ENCODE assay signal across 17 cellular contexts in the genomic region with DNA sequence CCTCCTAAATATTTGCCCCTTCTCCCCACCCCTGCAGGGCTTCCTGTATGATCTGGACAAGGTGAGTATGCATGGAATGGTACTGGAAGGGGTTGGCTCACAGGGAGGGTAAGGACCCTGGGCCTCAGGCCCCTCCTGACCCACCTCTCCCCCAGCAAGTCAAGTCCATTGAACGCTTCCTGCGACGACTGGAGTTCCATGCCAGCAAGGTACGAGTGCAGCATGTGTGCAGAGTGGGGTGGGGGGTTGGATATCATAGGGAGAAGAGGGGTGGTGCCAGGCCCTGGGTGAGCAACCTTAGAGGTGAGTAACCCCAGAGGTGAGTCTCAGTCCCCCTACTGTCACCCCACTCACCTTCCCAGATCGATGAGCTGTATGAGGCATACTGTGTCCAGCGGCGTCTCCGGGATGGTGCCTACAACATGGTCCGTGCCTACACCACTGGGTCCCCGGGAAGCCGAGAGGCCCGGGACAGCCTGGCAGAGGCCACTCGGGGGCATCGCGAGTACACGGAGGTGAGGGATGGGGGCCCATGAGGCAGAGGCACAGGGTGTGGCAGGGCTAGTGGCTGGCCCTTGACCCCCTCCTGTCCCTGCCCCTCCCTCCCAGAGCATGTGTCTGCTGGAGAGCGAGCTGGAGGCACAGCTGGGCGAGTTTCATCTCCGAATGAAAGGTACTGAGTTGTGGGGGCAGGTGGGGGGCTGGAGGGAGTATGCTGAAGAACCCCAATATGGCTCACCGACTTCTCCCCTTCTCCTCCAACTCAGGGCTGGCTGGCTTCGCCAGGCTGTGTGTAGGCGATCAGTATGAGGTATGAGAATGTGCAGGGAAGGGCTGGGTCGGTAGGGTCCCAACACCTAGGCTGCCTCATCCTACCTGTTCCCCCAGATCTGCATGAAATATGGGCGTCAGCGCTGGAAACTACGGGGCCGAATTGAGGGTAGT. TPM values are rescaled to one million over a fixed set of nuclear protein-coding genes. Genes with fewer than 3 reads are reported as not detected.
DNase-seq lines count a peak whose midpoint lies in the region; ATAC-seq and TF ChIP-seq lines count a peak whose summit lies in the region.
"Had no signal": no experiment of that assay in that cellular context is flagged by ENCODE, and none has a peak within 500 bp of the region (broad histone marks: within the 10 kb centered on the region; RNA-seq: fewer than 3 reads in every experiment).

No MANE protein-coding gene starts in this region.

- no peak overlapping the region for H3K27ac ChIP-seq in CD4-positive, alpha-beta T cell (ENCODE audit: low read depth, low read length)
- peak overlapping the region; percentile 12 for H3K27ac ChIP-seq in effector memory CD4-positive, alpha-beta T cell (ENCODE audit: insufficient read depth, low read length, poor library complexity, severe bottlenecking)
- no peak overlapping the region for H3K27ac ChIP-seq in neuronal stem cell (replicated peaks; ENCODE audit: low read length)
- H3K27ac ChIP-seq: suprapubic skin had no signal

- H3K18ac ChIP-seq in neuronal stem cell (ENCODE audit: low read length) = no peak overlapping the region

- H3K9me3 ChIP-seq in CD4-positive, alpha-beta T cell (ENCODE audit: control insufficient read depth, low read length) = no peaks in the 10 kb centered on the region
- H3K9me3 ChIP-seq in effector memory CD4-positive, alpha-beta T cell (ENCODE audit: control insufficient read depth, low read length) = no peaks in the 10 kb centered on the region
- peaks cover 0 to 3% of the 10 kb centered on the region in 2 donors for H3K9me3 ChIP-seq in neuronal stem cell (replicated peaks in 1 of 2; ENCODE audit: control insufficient read depth in 2 of 2, insufficient read depth in 1 of 2, low read depth in 1 of 2, low read length in 2 of 2)
- H3K9me3 ChIP-seq: suprapubic skin had no signal

- TF ChIP-seq CTCF in CD4-positive, alpha-beta T cell (IDR thresholded peaks at IDR 0.05) = no peak
- TF ChIP-seq CTCF in Calu3 (IDR thresholded peaks at IDR 0.05; ENCODE audit: unreplicated experiment) = no peak

- H3K27me3 ChIP-seq in CD4-positive, alpha-beta T cell (ENCODE audit: control insufficient read depth, insufficient read depth, low read length) = no peaks in the 10 kb centered on the region
- H3K27me3 ChIP-seq in effector memory CD4-positive, alpha-beta T cell (replicated peaks; ENCODE audit: control insufficient read depth, insufficient read depth, low read length, poor library complexity, severe bottlenecking) = no peaks in the 10 kb centered on the region
- peaks cover 0 to 50% (median 7%) of the 10 kb centered on the region in 3 experiments for H3K27me3 ChIP-seq in neuronal stem cell (ENCODE audit: control insufficient read depth in 3 of 3, insufficient read depth in 3 of 3, low read depth in 1 of 3, low read length in 3 of 3)
- H3K27me3 ChIP-seq: suprapubic skin had no signal

- WGBS in neuronal stem cell (ENCODE audit: extremely low coverage in 2 of 2, insufficient read length in 2 of 2, insufficient replicate concordance in 1 of 2), 2 donors = no CpG with 5 or more reads among the region's 27 CpGs

- H4K8ac ChIP-seq in neuronal stem cell (ENCODE audit: low read depth, low read length) = peak overlapping the region; percentile 65

- peaks cover 24% of the 10 kb centered on the region for H3K4me1 ChIP-seq in effector memory CD4-positive, alpha-beta T cell (ENCODE audit: control insufficient read depth, insufficient read depth, low read length, poor library complexity, severe bottlenecking)
- peaks cover 8 to 13% of the 10 kb centered on the region in 2 donors for H3K4me1 ChIP-seq in neuronal stem cell (ENCODE audit: control insufficient read depth in 2 of 2, insufficient read depth in 1 of 2, low read depth in 1 of 2, low read length in 2 of 2)

- POLR2A ChIA-PET in CD4-positive, alpha-beta T cell (lab: Charles Lee) = interaction anchor here (0.6 to 4.0 kb wide), 4 partner anchors 15 to 105 kb away, joined by 3 to 59 read pairs (median 3); partner anchors contain the start of genes CARMIL2 and CTCF

- no peaks in the 10 kb centered on the region for H3K27me3 Mint-ChIP-seq in CD4-positive, alpha-beta T cell
- H3K27me3 Mint-ChIP-seq in Calu3 (ENCODE audit: unreplicated experiment) = no peaks in the 10 kb centered on the region
- H3K27me3 Mint-ChIP-seq: activated CD4-positive, alpha-beta memory T cell treated with anti-CD3 and anti-CD28 coated beads for 36 hours had no signal

- H2BK15ac ChIP-seq in neuronal stem cell (ENCODE audit: low read length) = no peak overlapping the region

- peak overlapping the region; percentile 32 for H2BK5ac ChIP-seq in neuronal stem cell (ENCODE audit: low read length)

- ATAC-seq in CD4-positive, alpha-beta T cell (ENCODE audit: poor library complexity) = no peak
- ATAC-seq in GM18909 (IDR thresholded peaks at IDR 0.05; ENCODE audit: poor library complexity, unreplicated experiment) = no peak
- no peak for ATAC-seq in left lobe of liver
- no peak for ATAC-seq in GM21737 (IDR thresholded peaks at IDR 0.05; ENCODE audit: unreplicated experiment)

- H3K36me3 Mint-ChIP-seq in CD4-positive, alpha-beta T cell (ENCODE audit: low read depth) = peaks cover 24% of the 10 kb centered on the region
- H3K36me3 Mint-ChIP-seq in Calu3 (ENCODE audit: insufficient read depth, unreplicated experiment) = peaks cover 73% of the 10 kb centered on the region

- H3K9me3 Mint-ChIP-seq in CD4-positive, alpha-beta T cell = no peaks in the 10 kb centered on the region
- no peaks in the 10 kb centered on the region for H3K9me3 Mint-ChIP-seq in Calu3 (ENCODE audit: low read depth, unreplicated experiment)
- H3K9me3 Mint-ChIP-seq: activated CD4-positive, alpha-beta memory T cell treated with anti-CD3 and anti-CD28 coated beads for 36 hours; H9 had no signal

- H3K4ac ChIP-seq in neuronal stem cell (ENCODE audit: low read length) = no peak overlapping the region

- no peaks in the 10 kb centered on the region for H3K36me3 ChIP-seq in effector memory CD4-positive, alpha-beta T cell (ENCODE audit: control insufficient read depth, insufficient read depth, low read length)
- H3K36me3 ChIP-seq in neuronal stem cell (replicated peaks in 1 of 2; ENCODE audit: control insufficient read depth in 2 of 2, insufficient read depth in 2 of 2, low read length in 2 of 2) = peaks cover 40 to 65% of the 10 kb centered on the region in 2 donors

- no peak overlapping the region for H3K4me3 ChIP-seq in effector memory CD4-positive, alpha-beta T cell (ENCODE audit: insufficient read depth, low read depth, low read length, poor library complexity, severe bottlenecking)
- no peak overlapping the region for H3K4me3 ChIP-seq in neuronal stem cell (ENCODE audit: low read length in 2 of 2)

- peak overlapping the region; percentile 78 for H3K27ac Mint-ChIP-seq in CD4-positive, alpha-beta T cell
- H3K27ac Mint-ChIP-seq in Calu3 (ENCODE audit: unreplicated experiment) = no peak overlapping the region
- H3K27ac Mint-ChIP-seq: H9 had no signal

- H2BK120ac ChIP-seq in neuronal stem cell (ENCODE audit: low read depth, low read length) = no peak overlapping the region

- intact Hi-C loops in CD4-positive, alpha-beta T cell (cut with DNase I, micrococcal nuclease) = no loop called here
- intact Hi-C loops in Calu3 (cut with micrococcal nuclease; ENCODE audit: unreplicated experiment) = no loop called here

- CTCF ChIA-PET in CD4-positive, alpha-beta T cell (lab: Charles Lee) = interaction anchor here (1.2 to 9.6 kb wide), 3 partner anchors 18 to 58 kb away, joined by 3 to 101 read pairs (median 4); no protein-coding TSS in a partner anchor
- CTCF ChIA-PET in Calu3 (lab: Charles Lee) = interaction anchor here (0.6 to 1.0 kb wide), 2 partner anchors 19 to 72 kb away, joined by 3 to 7 read pairs; no protein-coding TSS in a partner anchor

- H3K4me3 Mint-ChIP-seq in CD4-positive, alpha-beta T cell = peak overlapping the region; percentile 86
- peak overlapping the region; percentile 69 for H3K4me3 Mint-ChIP-seq in Calu3 (ENCODE audit: low read depth, unreplicated experiment)

- DNase-seq in CD4-positive, alpha-beta T cell = no peak
- DNase-seq in Calu3 = no peak
- no peak for DNase-seq in effector memory CD4-positive, alpha-beta T cell
- no peak for DNase-seq in neuronal stem cell (ENCODE audit: low spot score)
- no peak for DNase-seq in left lobe of liver (ENCODE audit: low spot score)
- DNase-seq: activated CD4-positive, alpha-beta memory T cell treated with anti-CD3 and anti-CD28 coated beads for 36 hours; C1 segment of cervical spinal cord; effector CD8-positive, alpha-beta T cell; H9; left colon; NCI-H2029 treated with DMSO at 0.1 percent for 48 hours; NCI-H524 treated with DMSO at 0.1 percent for 48 hours; retina had no signal

- H3K4me2 ChIP-seq in neuronal stem cell (ENCODE audit: insufficient read depth, low read length, poor library complexity, severe bottlenecking) = no peak overlapping the region

- H2BK12ac ChIP-seq in neuronal stem cell (ENCODE audit: low read length) = no peak overlapping the region

- peaks cover 50% of the 10 kb centered on the region for H3K4me1 Mint-ChIP-seq in CD4-positive, alpha-beta T cell (ENCODE audit: low read depth)
- H3K4me1 Mint-ChIP-seq in Calu3 (ENCODE audit: low read depth, unreplicated experiment) = peaks cover 45% of the 10 kb centered on the region

- no peak overlapping the region for H3K14ac ChIP-seq in neuronal stem cell (ENCODE audit: low read length)

- H2AK5ac ChIP-seq in neuronal stem cell (ENCODE audit: low read depth, low read length) = no peak overlapping the region

- no peak overlapping the region for H2AFZ ChIP-seq in neuronal stem cell (ENCODE audit: low read length)

- H3K79me1 ChIP-seq in neuronal stem cell (ENCODE audit: low read depth, low read length) = peaks cover 3% of the 10 kb centered on the region

- H3K23ac ChIP-seq in neuronal stem cell (ENCODE audit: low read depth, low read length, poor library complexity) = peak overlapping the region; percentile 48

- H3K9ac ChIP-seq in neuronal stem cell (ENCODE audit: low read depth, low read length, poor library complexity) = peak overlapping the region; percentile 60

- no TSS peak for BruUV-seq in Calu3 (replicated peaks; lab: Mats Ljungman, UMichigan)

- no peak overlapping the region for H4K91ac ChIP-seq in neuronal stem cell (ENCODE audit: low read depth, low read length, poor library complexity)

RNA-seq across cellular contexts. Expression of gene RIPOR1, which starts 11.3 kb away (rescaled TPM):
- 10 to 100 TPM; 21.3 to 25.4 TPM for total RNA-seq in CD4-positive, alpha-beta T cell
- total RNA-seq in Calu3 (2022) (59.0 and 71.6 TPM in 2 replicates), left lobe of liver (29.7 TPM)
- 23.0 TPM for polyA plus RNA-seq in neuronal stem cell (2013, experiment 1 of 2)
- 23.4 TPM for polyA plus RNA-seq in neuronal stem cell (2013, experiment 2 of 2)

RNA-seq across cellular contexts. Expression of gene CTCF, which starts 22.4 kb away (rescaled TPM):
- 10 to 100 TPM; 43.8 to 46.4 TPM for total RNA-seq in CD4-positive, alpha-beta T cell
- total RNA-seq in Calu3 (2022) = 50.9 and 52.1 TPM in 2 replicates
- polyA plus RNA-seq in neuronal stem cell (2013, experiment 1 of 2) = 40.2 TPM
- 39.4 TPM for polyA plus RNA-seq in neuronal stem cell (2013, experiment 2 of 2)
- total RNA-seq in left lobe of liver = 13.4 TPM

RNA-seq across cellular contexts. Expression of gene AGRP, which starts 56.6 kb away (rescaled TPM):
- not detected for total RNA-seq in CD4-positive, alpha-beta T cell
- total RNA-seq in Calu3 (2022) (not detected in 2 replicates), left lobe of liver (not detected)
- not detected for polyA plus RNA-seq in neuronal stem cell (2013, experiment 1 of 2)
- not detected for polyA plus RNA-seq in neuronal stem cell (2013, experiment 2 of 2)
- total RNA-seq: activated CD4-positive, alpha-beta memory T cell treated with anti-CD3 and anti-CD28 coated beads for 36 hours; Daoy; H9; left colon; suprapubic skin had no signal

RNA-seq across cellular contexts. Expression of gene ATP6V0D1, which starts 59.0 kb away (rescaled TPM):
- total RNA-seq in CD4-positive, alpha-beta T cell = 10 to 100 TPM; 39.4 to 41.7 TPM
- 85.3 and 91.0 TPM in 2 replicates for total RNA-seq in Calu3 (2022)
- 20.8 TPM for polyA plus RNA-seq in neuronal stem cell (2013, experiment 1 of 2)
- 20.9 TPM for polyA plus RNA-seq in neuronal stem cell (2013, experiment 2 of 2)
- total RNA-seq in left lobe of liver = 48.2 TPM
